Comparison of ENCODE assay signal across 9 cellular contexts in the genomic region with DNA sequence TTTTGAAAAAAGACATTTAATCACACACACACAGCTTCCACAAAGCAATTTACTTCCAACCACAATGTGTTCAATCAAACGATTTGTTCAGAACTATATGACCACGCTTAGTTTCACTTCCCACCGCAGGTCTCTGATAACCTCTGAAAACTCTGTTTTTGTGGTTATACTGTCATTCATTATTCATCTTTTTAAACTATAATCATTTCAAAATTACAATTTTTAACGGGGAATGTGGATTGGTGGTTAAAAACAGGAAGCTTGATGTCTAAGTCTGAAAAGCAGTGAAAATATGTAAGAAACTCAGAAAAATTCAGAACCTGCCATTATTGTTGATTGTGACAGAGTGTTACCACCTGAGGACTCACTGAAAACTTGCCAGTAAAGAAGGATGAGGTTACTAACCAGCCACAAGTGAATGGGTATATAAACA. TPM values are rescaled to one million over a fixed set of nuclear protein-coding genes. Genes with fewer than 3 reads are reported as not detected.
DNase-seq lines count a peak whose midpoint lies in the region; ATAC-seq and TF ChIP-seq lines count a peak whose summit lies in the region.
"Had no signal": no experiment of that assay in that cellular context is flagged by ENCODE, and none has a peak within 500 bp of the region (broad histone marks: within the 10 kb centered on the region; RNA-seq: fewer than 3 reads in every experiment).

No MANE protein-coding gene starts in this region.

- no peaks in the 10 kb centered on the region for H3K9me3 Mint-ChIP-seq in activated CD4-positive, alpha-beta memory T cell treated with anti-CD3 and anti-CD28 coated beads for 36 hours

- peak overlapping the region; percentile 4 for H3K27ac Mint-ChIP-seq in activated CD4-positive, alpha-beta memory T cell treated with anti-CD3 and anti-CD28 coated beads for 36 hours

- H3K27ac ChIP-seq in tibial artery = no peak overlapping the region

- peak; percentile 79 for DNase-seq in activated CD4-positive, alpha-beta memory T cell treated with anti-CD3 and anti-CD28 coated beads for 36 hours
- DNase-seq in stimulated activated CD4-positive, alpha-beta T cell treated with anti-CD3 and anti-CD28 coated beads, Interleukin-2, amount 100 ng/mL, for 4 hours (ENCODE audit: low read depth) = peak; percentile 52
- DNase-seq in tibial artery (no peak), GDM1 (lab: John Stamatoyannopoulos, UW) (no peak)

- CTCF ChIA-PET in activated CD4-positive, alpha-beta memory T cell treated with anti-CD3 and anti-CD28 coated beads for 36 hours (lab: Charles Lee) = interaction anchor here (0.8 to 2.2 kb wide), 8 partner anchors 8 to 56 kb away, joined by 3 to 7 read pairs (median 4); no protein-coding TSS in a partner anchor

- H3K36me3 ChIP-seq in tibial artery = no peaks in the 10 kb centered on the region

- H3K36me3 Mint-ChIP-seq in activated CD4-positive, alpha-beta memory T cell treated with anti-CD3 and anti-CD28 coated beads for 36 hours = no peaks in the 10 kb centered on the region

- peaks cover 67% of the 10 kb centered on the region for H3K27me3 Mint-ChIP-seq in activated CD4-positive, alpha-beta memory T cell treated with anti-CD3 and anti-CD28 coated beads for 36 hours

- H3K4me1 ChIP-seq in tibial artery = no peaks in the 10 kb centered on the region

- peak; percentile 81 for ATAC-seq in GM19328 (IDR thresholded peaks at IDR 0.05; ENCODE audit: unreplicated experiment)
- peak; percentile 85 for ATAC-seq in HG03432 (IDR thresholded peaks at IDR 0.05; ENCODE audit: unreplicated experiment)
- no peak for ATAC-seq in GM21515 (IDR thresholded peaks at IDR 0.05; ENCODE audit: unreplicated experiment)
- no peak for ATAC-seq in HG02798 (IDR thresholded peaks at IDR 0.05; ENCODE audit: poor library complexity, unreplicated experiment)

- peaks cover 28% of the 10 kb centered on the region for H3K4me1 Mint-ChIP-seq in activated CD4-positive, alpha-beta memory T cell treated with anti-CD3 and anti-CD28 coated beads for 36 hours (ENCODE audit: low read depth)

- POLR2A ChIA-PET in activated CD4-positive, alpha-beta memory T cell treated with anti-CD3 and anti-CD28 coated beads for 36 hours (lab: Charles Lee) = interaction anchor here (1.0 to 1.2 kb wide), 2 partner anchors 10 to 37 kb away, joined by 3 to 9 read pairs; no protein-coding TSS in a partner anchor

- intact Hi-C loops in activated CD4-positive, alpha-beta memory T cell treated with anti-CD3 and anti-CD28 coated beads for 36 hours (cut with micrococcal nuclease) = loop anchor here (1.0 to 5.0 kb wide), 4 partner anchors 37 to 1417 kb away; no protein-coding TSS in a partner anchor
- intact Hi-C loops in tibial artery (cut with DNase I; ENCODE audit: low total_unique reads) = no loop called here

- no peak overlapping the region for H3K4me3 ChIP-seq in tibial artery

- peak overlapping the region; percentile 12 for H3K4me3 Mint-ChIP-seq in activated CD4-positive, alpha-beta memory T cell treated with anti-CD3 and anti-CD28 coated beads for 36 hours

- no peaks in the 10 kb centered on the region for H3K9me3 ChIP-seq in tibial artery

- peaks cover 0 to 8% of the 10 kb centered on the region in 2 donors for H3K27me3 ChIP-seq in tibial artery

- TF ChIP-seq CTCF in tibial artery (IDR thresholded peaks at IDR 0.05) = no peak

RNA-seq across cellular contexts. Expression of a gene that starts 12.7 kb away (rescaled TPM):
- total RNA-seq in activated CD4-positive, alpha-beta memory T cell treated with anti-CD3 and anti-CD28 coated beads for 36 hours = not detected
- total RNA-seq: temporal lobe had no signal

RNA-seq across cellular contexts. Expression of a gene that starts 39.9 kb away (rescaled TPM):
- total RNA-seq in activated CD4-positive, alpha-beta memory T cell treated with anti-CD3 and anti-CD28 coated beads for 36 hours = not detected

Comparison
In these comparisons a context has a peak if more than half of its experiments do, and no peak if none do; other contexts are left out.
1. ATAC-seq: peak in GM19328 (single experiment) and HG03432 (single experiment); none in GM21515 (single experiment) and HG02798 (single experiment).
2. DNase-seq: peak in activated CD4-positive, alpha-beta memory T cell treated with anti-CD3 and anti-CD28 coated beads for 36 hours (single experiment) and stimulated activated CD4-positive, alpha-beta T cell treated with anti-CD3 and anti-CD28 coated beads, Interleukin-2, amount 100 ng/mL, for 4 hours (single experiment); none in tibial artery (0 of 2) and GDM1 (single experiment).